Comparison of ENCODE assay signal across 29 cellular contexts in genomic region chr14:101633276-101633675, GRCh38.
"Had no signal": no experiment of that assay in that cellular context is flagged by ENCODE, and none has a peak within 500 bp of the region (broad histone marks: within the 10 kb centered on the region; RNA-seq: fewer than 3 reads in every experiment).

No MANE protein-coding gene starts in this region.

- H3K9me3 ChIP-seq: ascending aorta had no signal

- DNase-seq: activated B cell treated with CpG ODN at 0.5 μM for 24 hours; activated CD4-positive, alpha-beta memory T cell treated with anti-CD3 and anti-CD28 coated beads for 36 hours; activated CD4-positive, alpha-beta T cell treated with anti-CD3 and anti-CD28 coated beads for 4 hours; activated CD4-positive, alpha-beta T cell treated with anti-CD3 and anti-CD28 coated beads, Interleukin-2, amount 10 ng/mL, durations not matched to agents 24 days and 14 days; activated CD4-positive, alpha-beta T cell treated with anti-CD3 and anti-CD28 coated beads, Interleukin-2, amount 50 U/mL, for 1 hour; activated CD4-positive, alpha-beta T cell treated with anti-CD3 and anti-CD28 coated beads, Interleukin-2, amount 50 U/mL, for 4 hours; activated CD4-positive, CD25-positive, alpha-beta regulatory T cell treated with anti-CD3 and anti-CD28 coated beads, Interleukin-2, amount 50 U/mL, for 72 hours; activated CD8-positive, alpha-beta memory T cell treated with anti-CD3 and anti-CD28 coated beads, Interleukin-2, amount 50 U/mL, for 4 hours; activated CD8-positive, alpha-beta T cell treated with anti-CD3 and anti-CD28 coated beads for 36 hours; activated gamma-delta T cell; activated naive CD4-positive, alpha-beta T cell treated with anti-CD3 and anti-CD28 coated beads, Interleukin-2, amount 10 ng/mL, durations not matched to agents 7 days and 5 days; activated naive CD4-positive, alpha-beta T cell treated with Interleukin-2 at 50 U/mL for 16 hours; activated naive CD8-positive, alpha-beta T cell treated with anti-CD3 and anti-CD28 coated beads, Interleukin-2, amount 10 ng/mL, durations not matched to agents 7 days and 5 days; activated naive CD8-positive, alpha-beta T cell treated with anti-CD3 and anti-CD28 coated beads, Interleukin-2, amount 50 U/mL, for 24 hours; activated T-cell treated with anti-CD3 and anti-CD28 coated beads for 4 hours; activated T-cell treated with anti-CD3 and anti-CD28 coated beads, Interleukin-2, amount 50 U/mL, for 1 hour; activated T-cell treated with anti-CD3 and anti-CD28 coated beads, Interleukin-2, amount 50 U/mL, for 4 hours; activated T-cell treated with anti-CD3 and anti-CD28 coated beads, Interleukin-2, amount 50 U/mL, for 72 hours; amygdala; anterior cingulate cortex; caudate nucleus; cerebellar nuclear complex; T-helper 1 cell; T-helper 2 cell; T-helper 9 cell had no signal

- H3K27ac ChIP-seq: ascending aorta, cardiac muscle cell, VCaP had no signal

- H3K36me3 ChIP-seq: ascending aorta, cardiac muscle cell had no signal

- H3K4me1 ChIP-seq: ascending aorta had no signal

- H3K27me3 ChIP-seq: ascending aorta had no signal

- ATAC-seq: activated CD8-positive, alpha-beta T cell treated with anti-CD3 and anti-CD28 coated beads for 36 hours; activated naive CD8-positive, alpha-beta T cell treated with anti-CD3 and anti-CD28 coated beads, Interleukin-2, amount 50 U/mL, for 24 hours; activated T-cell treated with anti-CD3 and anti-CD28 coated beads, Interleukin-2, amount 50 U/mL, for 4 hours; activated T-cell treated with anti-CD3 and anti-CD28 coated beads, Interleukin-2, amount 50 U/mL, for 72 hours; activated T-helper 17 cell treated with anti-CD3 and anti-CD28 coated beads, Interleukin-2, amount 50 U/mL, for 72 hours had no signal

- H3K4me3 ChIP-seq: ascending aorta, cardiac muscle cell had no signal
